In genomic region chr2:55418072-55418471, GRCh38 we compare ENCODE assay signal across 10 cellular contexts. TPM values are rescaled to one million over a fixed set of nuclear protein-coding genes. Genes with fewer than 3 reads are reported as not detected.
DNase-seq lines count a peak whose midpoint lies in the region; ATAC-seq and TF ChIP-seq lines count a peak whose summit lies in the region.
"Had no signal": no experiment of that assay in that cellular context is flagged by ENCODE, and none has a peak within 500 bp of the region (broad histone marks: within the 10 kb centered on the region; RNA-seq: fewer than 3 reads in every experiment).

No MANE protein-coding gene starts in this region.

- H3K4me3 Mint-ChIP-seq in natural killer cell treated with Interleukin-12 subunit alpha and Interleukin-12 subunit beta and Interleukin-15 and Interleukin-18, amount 100 ng/mL, for 72 hours = peak overlapping the region; percentile 94

- H3K4me1 ChIP-seq in BE2C (no peaks in the 10 kb centered on the region), IMR-90 (ENCODE audit: control insufficient read depth, insufficient read depth, low read length) (peaks cover 2% of the 10 kb centered on the region; the same call in 1 of the 2 replicates)

- POLR2A ChIA-PET in IMR-90 (lab: Charles Lee; ENCODE audit: unreplicated experiment) = no interaction called here

- peak overlapping the region; percentile 81 for H3K4me2 ChIP-seq in IMR-90 (ENCODE audit: low read depth, low read length)

- H3K14ac ChIP-seq in IMR-90 (replicated peaks; ENCODE audit: low read depth, low read length) = no peak overlapping the region

- no peaks in the 10 kb centered on the region for H3K36me3 Mint-ChIP-seq in natural killer cell treated with Interleukin-12 subunit alpha and Interleukin-12 subunit beta and Interleukin-15 and Interleukin-18, amount 100 ng/mL, for 72 hours

- H3K9me1 ChIP-seq in IMR-90 (ENCODE audit: insufficient read depth, low read length) = 0 out of 2 replicates have a peak, but pooled peaks cover 5% of the 10 kb centered on the region

- peak overlapping the region; percentile 84 for H3K4me3 ChIP-seq in BE2C (ENCODE audit: low read depth, low read length)
- peak overlapping the region; percentile 82 for H3K4me3 ChIP-seq in IMR-90 (ENCODE audit: insufficient read depth, low read depth, low read length)

- H4K20me1 ChIP-seq in IMR-90 (ENCODE audit: insufficient read depth, low read length) = no peaks in the 10 kb centered on the region

- TF ChIP-seq CTCF in BE2C (IDR thresholded peaks at IDR 0.05; ENCODE audit: low read depth, low read length) (no peak), IMR-90 (conservative IDR thresholded peaks at IDR 0.05; ENCODE audit: low read depth, low read length) (no peak), GM20000 (IDR thresholded peaks at IDR 0.05; ENCODE audit: extremely low read depth, missing control alignments) (no peak)

- no peak for TF ChIP-seq RAD21 in IMR-90 (IDR thresholded peaks at IDR 0.05; ENCODE audit: low read length)

- H4K5ac ChIP-seq in IMR-90 (ENCODE audit: low read depth, low read length) = no peak overlapping the region

- H3K23ac ChIP-seq in IMR-90 (ENCODE audit: low read depth, low read length) = no peak overlapping the region

- no peak overlapping the region for H2AFZ ChIP-seq in IMR-90 (replicated peaks; ENCODE audit: low read length, poor library complexity)

- peaks cover 25 to 39% of the 10 kb centered on the region in 2 donors for H3K4me1 Mint-ChIP-seq in natural killer cell treated with Interleukin-12 subunit alpha and Interleukin-12 subunit beta and Interleukin-15 and Interleukin-18, amount 100 ng/mL, for 72 hours (ENCODE audit: low read depth in 2 of 2)

- H2BK15ac ChIP-seq in IMR-90 (ENCODE audit: low read depth, low read length) = no peak overlapping the region

- no peak overlapping the region for H3K27ac ChIP-seq in IMR-90 (ENCODE audit: insufficient read depth, low read length)
- peak overlapping the region; percentile 96 for H3K27ac ChIP-seq in caudate nucleus (ENCODE audit: low read depth, low read length)

- DNase-seq in BE2C (no peak), IMR-90 (no peak), caudate nucleus (lab: John Stamatoyannopoulos, UW) (no peak), NCI-H510A treated with DMSO at 0.1 percent for 48 hours (lab: John Stamatoyannopoulos, UW) (no peak), GM20000 (ENCODE audit: low spot score) (no peak), foreskin melanocyte (no peak)
- no peak for DNase-seq in natural killer cell treated with Interleukin-12 subunit alpha and Interleukin-12 subunit beta and Interleukin-15 and Interleukin-18, amount 100 ng/mL, for 72 hours (ENCODE audit: low spot score)
- DNase-seq: stimulated activated CD4-positive, alpha-beta T cell treated with anti-CD3 and anti-CD28 coated beads, Interleukin-1b, Interleukin-23, amount 100 ng/mL, for 48 hours had no signal

- no peak overlapping the region; a peak in 1 of 4 replicates for H4K8ac ChIP-seq in IMR-90 (ENCODE audit: low read depth in 2 of 2, low read length in 2 of 2)

- H3K4ac ChIP-seq in IMR-90 (ENCODE audit: low read depth, low read length) = no peak overlapping the region

- H3K27ac Mint-ChIP-seq in natural killer cell treated with Interleukin-12 subunit alpha and Interleukin-12 subunit beta and Interleukin-15 and Interleukin-18, amount 100 ng/mL, for 72 hours = peak overlapping the region; percentile 38 to 77

- no peak overlapping the region for H3K18ac ChIP-seq in IMR-90 (ENCODE audit: low read depth, low read length)

- intact Hi-C loops in IMR-90 (cut with micrococcal nuclease) = loop anchor here (5.0 kb wide), 1 partner anchor 56 kb away; no protein-coding TSS in a partner anchor

- H3K9me3 Mint-ChIP-seq in natural killer cell treated with Interleukin-12 subunit alpha and Interleukin-12 subunit beta and Interleukin-15 and Interleukin-18, amount 100 ng/mL, for 72 hours = no peaks in the 10 kb centered on the region

- H3K9ac ChIP-seq in IMR-90 (ENCODE audit: low read depth, low read length) = 0 out of 2 replicates have a peak overlapping the region, but pooled peaks have one; percentile 51

- peak overlapping the region; percentile 10 for H2BK5ac ChIP-seq in IMR-90 (ENCODE audit: low read depth, low read length, poor library complexity, severe bottlenecking)

- H3K27me3 Mint-ChIP-seq in natural killer cell treated with Interleukin-12 subunit alpha and Interleukin-12 subunit beta and Interleukin-15 and Interleukin-18, amount 100 ng/mL, for 72 hours = peaks cover 3 to 5% of the 10 kb centered on the region in 2 donors

- no peaks in the 10 kb centered on the region for H3K27me3 ChIP-seq in BE2C
- no peaks in the 10 kb centered on the region for H3K27me3 ChIP-seq in IMR-90 (ENCODE audit: control insufficient read depth, insufficient read depth, low read length)
- H3K27me3 ChIP-seq: body of pancreas had no signal

- H3K9me3 ChIP-seq in BE2C (no peaks in the 10 kb centered on the region), IMR-90 (ENCODE audit: control insufficient read depth, insufficient read depth, low read length) (no peaks in the 10 kb centered on the region)
- H3K9me3 ChIP-seq: body of pancreas had no signal

- no peak overlapping the region for H2AK5ac ChIP-seq in IMR-90 (ENCODE audit: low read depth, low read length)

- CTCF ChIA-PET in IMR-90 (lab: Yijun Ruan, JAX) = no interaction called here

- no peak overlapping the region for H2AK9ac ChIP-seq in IMR-90 (replicated peaks; ENCODE audit: low read depth, low read length, poor library complexity)

- no peak overlapping the region for H4K91ac ChIP-seq in IMR-90 (ENCODE audit: insufficient read depth, low read depth, low read length)

- H3K56ac ChIP-seq in IMR-90 (ENCODE audit: extremely low read depth, insufficient read depth, low read length) = no peak overlapping the region

- BruUV-seq in IMR-90 (replicated peaks; lab: Mats Ljungman, UMichigan) = no TSS peak

- peaks cover 7 to 36% of the 10 kb centered on the region in 2 experiments for H3K79me1 ChIP-seq in IMR-90 (ENCODE audit: low read depth in 1 of 2, low read length in 2 of 2)

- WGBS in IMR-90 (ENCODE audit: extremely low coverage in 2 of 2, insufficient read length in 1 of 2), 2 experiments = no CpG with 5 or more reads among the region's 2 CpGs

- no peak overlapping the region for H2BK120ac ChIP-seq in IMR-90 (ENCODE audit: low read depth, low read length)

- no peak for ATAC-seq in IMR-90 (ENCODE audit: low read depth)
- no peak for ATAC-seq in natural killer cell treated with Interleukin-12 subunit alpha and Interleukin-12 subunit beta and Interleukin-15 and Interleukin-18, amount 100 ng/mL, for 72 hours
- no peak for ATAC-seq in GM18873 (IDR thresholded peaks at IDR 0.05; ENCODE audit: low FRiP score, unreplicated experiment)
- ATAC-seq: body of pancreas had no signal

- no peak for TF ChIP-seq POLR2A in IMR-90 (IDR thresholded peaks at IDR 0.05; ENCODE audit: low read depth, low read length)

- in situ Hi-C loops in IMR-90 (cut with MboI; ENCODE audit: low sequenced_read_pairs) = no loop called here

- dilution Hi-C loops in IMR-90 (cut with HindIII; ENCODE audit: low sequenced_read_pairs, unreplicated experiment) = no loop called here

- H3K36me3 ChIP-seq in BE2C (no peaks in the 10 kb centered on the region), IMR-90 (ENCODE audit: control insufficient read depth, insufficient read depth, low read length) (0 out of 2 replicates have a peak, but pooled peaks cover 3% of the 10 kb centered on the region)

- no peak overlapping the region for H2BK20ac ChIP-seq in IMR-90 (ENCODE audit: low read depth, low read length)

TF ChIP-seq in IMR-90, 13 proteins besides CTCF, POLR2A, EP300 and RAD21:
- no peak for TF ChIP-seq CHD1 (IDR thresholded peaks at IDR 0.05; ENCODE audit: low read depth, low read length)
- no peak for TF ChIP-seq USF2 (IDR thresholded peaks at IDR 0.05; ENCODE audit: low read depth, low read length)
- no peak for TF ChIP-seq BHLHE40 (IDR thresholded peaks at IDR 0.05; ENCODE audit: low read depth, low read length)
- TF ChIP-seq ELK1 (IDR thresholded peaks at IDR 0.05; ENCODE audit: borderline replicate concordance, low read depth, low read length) = no peak
- no peak for TF ChIP-seq MXI1 (IDR thresholded peaks at IDR 0.05; ENCODE audit: borderline replicate concordance, low read depth, low read length)
- no peak for TF ChIP-seq NFE2L2 (IDR thresholded peaks at IDR 0.05; ENCODE audit: low read depth, low read length)
- TF ChIP-seq RCOR1 (IDR thresholded peaks at IDR 0.05; ENCODE audit: insufficient replicate concordance, low read length) = no peak
- TF ChIP-seq SMC3 (IDR thresholded peaks at IDR 0.05; ENCODE audit: low read depth, low read length) = no peak
- TF ChIP-seq RFX5 (IDR thresholded peaks at IDR 0.05; ENCODE audit: low read depth, low read length) = no peak
- no peak for TF ChIP-seq MAZ (IDR thresholded peaks at IDR 0.05; ENCODE audit: borderline replicate concordance, low read depth, low read length)
- no peak for TF ChIP-seq MAFK (IDR thresholded peaks at IDR 0.05; ENCODE audit: low read depth, low read length)
- no peak for TF ChIP-seq FOS (IDR thresholded peaks at IDR 0.05; ENCODE audit: low read depth, low read length)
- no peak for TF ChIP-seq CEBPB (IDR thresholded peaks at IDR 0.05; ENCODE audit: low read depth, low read length)

RNA-seq across cellular contexts. Expression of gene CCDC88A, which starts 1.6 kb away (rescaled TPM):
- polyA plus RNA-seq in BE2C (2012; ENCODE audit: insufficient read depth, insufficient read length, low read depth) = 10.1 TPM
- total RNA-seq in IMR-90 (2012; rRNA removed) = 63.8 and 66.1 TPM in 2 replicates
- 13.0 and 15.6 TPM in 2 replicates for polyA plus RNA-seq in IMR-90 (2012; rRNA removed)
- polyA plus RNA-seq in IMR-90 (2012; cell fraction: cytosol; rRNA removed) = 2.9 and 4.8 TPM in 2 replicates
- polyA plus RNA-seq in IMR-90 (2012; cell fraction: nucleus; rRNA removed; ENCODE audit: low replicate concordance) = 6.7 and 40.3 TPM in 2 replicates
- total RNA-seq in natural killer cell treated with Interleukin-12 subunit alpha and Interleukin-12 subunit beta and Interleukin-15 and Interleukin-18, amount 100 ng/mL, for 72 hours = 10 to 100 TPM; 15.1 to 49.4 TPM
